In the genomic region with DNA sequence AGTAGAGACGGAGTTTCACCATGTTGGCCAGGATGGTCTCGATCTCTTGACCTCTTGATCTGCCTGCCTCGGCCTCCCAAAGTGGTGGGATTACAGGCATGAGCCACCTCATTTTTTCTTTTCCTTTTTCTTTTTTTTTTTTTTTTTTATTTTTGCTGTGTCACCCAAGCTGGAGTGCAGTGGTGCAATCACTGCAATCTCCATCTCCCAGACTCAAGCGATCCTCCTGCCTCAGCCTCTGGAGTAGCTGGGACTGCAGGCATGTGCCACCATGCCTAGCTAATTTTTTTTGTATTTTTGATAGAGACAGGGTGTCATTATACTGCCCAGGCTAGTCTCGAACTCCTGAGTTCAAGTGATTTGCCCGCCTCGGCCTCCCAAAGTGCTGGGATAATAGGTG, we compare ENCODE assay signal across 10 cellular contexts. TPM values are rescaled to one million over a fixed set of nuclear protein-coding genes. Genes with fewer than 3 reads are reported as not detected.
"Had no signal": no experiment of that assay in that cellular context is flagged by ENCODE, and none has a peak within 500 bp of the region (broad histone marks: within the 10 kb centered on the region; RNA-seq: fewer than 3 reads in every experiment).

No MANE protein-coding gene starts in this region.

RNA-seq across cellular contexts. Expression of a gene that starts 3.7 kb away (rescaled TPM):
- total RNA-seq: ascending aorta; colonic mucosa; esophagus squamous epithelium; gastrocnemius medialis; left ventricle myocardium superior; osteoblast; T-helper 2 cell treated with Interferon-gamma antibody and Interleukin-4, amounts not matched to agents 100 ng/mL and 5 ng/mL, for 36 hours; ureter had no signal
- polyA plus RNA-seq: mammary epithelial cell had no signal

RNA-seq across cellular contexts. Expression of a gene that starts 31.2 kb away (rescaled TPM):
- total RNA-seq: ascending aorta, gastrocnemius medialis, left ventricle myocardium superior, thyroid gland, ureter had no signal
